Comparison of ENCODE assay signal across 8 cellular contexts in genomic region chr9:33415152-33416038, GRCh38. TPM values are rescaled to one million over a fixed set of nuclear protein-coding genes. Genes with fewer than 3 reads are reported as not detected.
A peak's percentile ranks its signal among the peaks of the same experiment; 100 is the strongest.
DNase-seq lines count a peak whose midpoint lies in the region; ATAC-seq and TF ChIP-seq lines count a peak whose summit lies in the region.

No MANE protein-coding gene starts in this region.

- H3K9me3 Mint-ChIP-seq in neural crest cell: no peaks in the 10 kb centered on the region

- H3K27me3 Mint-ChIP-seq in neural crest cell (ENCODE audit: low read depth): peaks cover 2% of the 10 kb centered on the region

- 54 to 60% methylated on average over 10 to 17 of the region's 17 CpGs for WGBS in testis, 2 donors

- 0 out of 2 replicates have a peak overlapping the region, but pooled peaks have one; percentile 28 for H3K9ac ChIP-seq in ES-I3 (ENCODE audit: low read depth, low read length)
- H3K9ac ChIP-seq in NT2/D1 (ENCODE audit: insufficient read length, low read depth): no peak overlapping the region

- no peaks in the 10 kb centered on the region for H3K36me3 Mint-ChIP-seq in neural crest cell (ENCODE audit: low read depth)

- intact Hi-C loops in testis (cut with DNase I; ENCODE audit: low total_unique reads): loop anchor here (5.0 kb wide), 1 partner anchor 38 kb away; no protein-coding TSS in a partner anchor

- ATAC-seq in HG02885 (IDR thresholded peaks at IDR 0.05; ENCODE audit: poor library complexity, unreplicated experiment) (peak; percentile 82), HG03175 (IDR thresholded peaks at IDR 0.05; ENCODE audit: unreplicated experiment) (no peak)

- peak; percentile 51 for DNase-seq in NT2/D1 (ENCODE audit: low read depth, low spot score)
- DNase-seq in activated T-cell treated with anti-CD3 and anti-CD28 coated beads, Interleukin-2, amount 50 U/mL, for 1 hour: peak; percentile 95
- DNase-seq in fibroblast of gingiva (ENCODE audit: low read depth): peak; percentile 34
- DNase-seq in neural crest cell (ENCODE audit: low read depth, low spot score): peak; percentile 69
- peak; percentile 87 for DNase-seq in testis

- TF ChIP-seq POLR2A in testis (IDR thresholded peaks at IDR 0.05): no peak

- H3K4me3 Mint-ChIP-seq in neural crest cell: no peak overlapping the region

- H3K4me1 Mint-ChIP-seq in neural crest cell: no peaks in the 10 kb centered on the region

- no peaks in the 10 kb centered on the region for H3K27me3 ChIP-seq in NT2/D1 (ENCODE audit: insufficient read depth, insufficient read length)
- H3K27me3 ChIP-seq in testis: no peaks in the 10 kb centered on the region

- TF ChIP-seq CTCF in neural crest cell (conservative IDR thresholded peaks at IDR 0.05) (peak; percentile 71), testis (IDR thresholded peaks at IDR 0.05) (peak; percentile 58 to 77 (median 68))

- no peak overlapping the region for H3K27ac Mint-ChIP-seq in neural crest cell (ENCODE audit: unreplicated experiment)

- no peak overlapping the region for H3K27ac ChIP-seq in testis

- H3K36me3 ChIP-seq in ES-I3 (ENCODE audit: insufficient read depth, low read length) (no peaks in the 10 kb centered on the region), NT2/D1 (ENCODE audit: insufficient read depth, insufficient read length, low read length) (no peaks in the 10 kb centered on the region), testis (ENCODE audit: low read depth, missing control alignments) (no peaks in the 10 kb centered on the region)

- H3K4me3 ChIP-seq in NT2/D1 (ENCODE audit: insufficient read length, low read depth) (no peak overlapping the region), testis (no peak overlapping the region)

- H3K4me1 ChIP-seq in ES-I3 (ENCODE audit: insufficient read depth, low read length): peaks cover 4% of the 10 kb centered on the region
- H3K4me1 ChIP-seq in NT2/D1 (ENCODE audit: insufficient read depth, insufficient read length): peaks cover 4% of the 10 kb centered on the region
- H3K4me1 ChIP-seq in testis: no peaks in the 10 kb centered on the region

- H3K9me3 ChIP-seq in ES-I3 (ENCODE audit: control insufficient read depth, insufficient read depth, low read length) (no peaks in the 10 kb centered on the region), NT2/D1 (ENCODE audit: insufficient read depth, low read length) (no peaks in the 10 kb centered on the region), testis (no peaks in the 10 kb centered on the region)

RNA-seq across cellular contexts. Expression of gene AQP7, which starts 13.0 kb away (rescaled TPM):
- 0.57 and 0.98 TPM in 2 replicates for total RNA-seq in neural crest cell
- 10 to 100 TPM; 19.1 to 37.6 TPM for total RNA-seq in testis
- 55.6 TPM for polyA plus RNA-seq in testis (ENCODE audit: insufficient read depth, low read depth, low replicate concordance)

RNA-seq across cellular contexts. Expression of gene AQP3, which starts 32.0 kb away (rescaled TPM):
- total RNA-seq in neural crest cell (1.1 TPM in 2 replicates), testis (1 to 10 TPM; 4.6 to 9.0 TPM)
- polyA plus RNA-seq in testis (ENCODE audit: insufficient read depth, low read depth, low replicate concordance): 6.3 TPM

RNA-seq across cellular contexts. Expression of gene NOL6, which starts 58.3 kb away (rescaled TPM):
- total RNA-seq in neural crest cell (42.9 and 43.1 TPM in 2 replicates), testis (10 to 100 TPM; 40.4 to 45.4 TPM)
- polyA plus RNA-seq in testis (ENCODE audit: insufficient read depth, low read depth, low replicate concordance): 51.6 TPM

Comparison
In these comparisons a context has a peak if more than half of its experiments do, and no peak if none do; other contexts are left out.
1. DNase-seq: peak in every context shown above with its lines; median percentile 95 in activated T-cell treated with anti-CD3 and anti-CD28 coated beads, Interleukin-2, amount 50 U/mL, for 1 hour; 87 in testis; 69 in neural crest cell; 51 in NT2/D1; 34 in fibroblast of gingiva.
2. RNA of gene AQP7, which starts 13.0 kb away (total RNA-seq): 19.1 to 37.6 TPM in testis; 0.57 to 0.98 TPM in neural crest cell; every median in the first group is over 10 times any median in the second.